1 cellular context compared by ENCODE assay signal in the genomic region with DNA sequence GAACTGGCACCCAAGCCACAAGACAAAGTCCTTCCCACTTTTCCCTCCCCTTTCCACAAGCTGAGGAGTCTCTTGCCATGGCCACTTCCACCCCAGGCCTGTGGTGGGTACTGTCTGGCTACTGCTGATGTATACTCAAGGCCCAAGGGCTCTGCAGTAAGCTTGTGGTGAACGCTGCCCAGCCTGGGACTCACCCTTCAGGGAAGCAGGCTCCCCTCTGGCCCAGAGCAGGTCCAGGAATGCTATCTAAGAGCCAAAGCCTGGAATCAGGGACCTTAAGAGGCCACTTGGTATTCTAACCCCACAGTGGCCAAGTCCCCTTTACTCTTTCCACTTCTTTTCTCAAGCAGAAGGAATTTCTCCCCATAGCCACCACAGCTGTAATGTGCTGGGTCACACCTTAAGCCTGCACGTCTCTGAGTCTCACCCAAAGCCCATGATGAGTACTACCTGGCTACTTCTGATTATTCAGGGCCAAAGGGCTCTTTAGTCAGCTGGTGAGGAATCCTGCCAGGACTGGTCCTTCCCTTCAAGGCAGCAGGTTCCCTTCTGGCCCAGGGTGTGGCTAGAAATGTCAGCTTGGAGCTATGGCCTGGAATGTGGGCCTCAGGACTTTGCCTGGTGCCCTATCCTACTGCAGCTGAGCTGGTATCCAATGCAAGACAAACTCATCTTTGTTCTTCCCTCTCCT.
TF ChIP-seq lines count a peak whose summit lies in the region.

No MANE protein-coding gene starts in this region.

TF ChIP-seq in HCT116, 20 proteins besides CTCF, POLR2A, EP300 and RAD21:
- TF ChIP-seq EZH2 (IDR thresholded peaks at IDR 0.05) = no peak
- 0 out of 2 replicates have a peak, but pooled peaks have one; percentile 0 for TF ChIP-seq ZFX (IDR thresholded peaks at IDR 0.05)
